Comparison of ENCODE assay signal across 11 cellular contexts in the genomic region with DNA sequence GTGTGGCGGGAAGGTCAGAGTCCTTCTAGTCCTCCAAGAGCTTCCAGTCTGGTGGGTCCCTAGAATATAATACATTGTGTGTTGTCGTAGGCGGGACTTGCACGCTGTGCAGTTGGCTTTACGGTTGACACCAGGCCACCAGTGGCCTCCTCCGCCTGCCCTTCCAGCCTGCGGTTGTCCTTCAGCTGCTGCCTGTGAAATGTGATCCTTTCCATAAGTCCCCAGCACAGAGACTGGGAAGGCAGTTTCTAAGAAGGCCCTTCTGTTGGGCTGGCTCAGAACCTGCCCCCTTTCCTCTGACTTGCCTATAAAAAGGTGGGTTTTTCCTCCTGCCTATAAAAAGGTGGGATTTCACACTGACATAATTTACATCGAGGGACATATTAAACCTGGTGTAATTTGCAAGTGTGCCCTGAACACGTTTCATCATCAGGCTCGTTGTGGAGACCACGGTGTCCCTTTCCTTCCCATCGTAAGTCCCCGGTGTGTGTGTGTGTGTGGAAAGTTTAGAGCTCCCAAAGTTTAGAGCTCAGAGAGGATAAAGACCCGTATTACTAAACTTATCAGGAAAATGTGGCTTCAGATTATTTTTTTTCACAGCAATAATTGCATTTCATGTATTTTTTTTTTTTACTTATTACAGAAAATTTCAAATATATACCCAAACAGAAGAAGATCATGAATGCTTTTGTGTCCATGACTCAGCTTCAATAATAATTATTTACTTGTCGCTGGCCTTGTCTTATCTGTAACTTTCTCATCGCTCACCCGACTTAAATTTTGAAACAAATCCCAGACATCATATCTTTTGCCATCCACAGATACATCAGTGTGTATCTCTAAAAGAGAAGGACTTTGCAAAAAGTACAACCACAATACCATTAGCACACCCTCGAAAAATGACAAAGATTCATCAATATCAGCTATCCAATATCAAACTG. TPM values are rescaled to one million over a fixed set of nuclear protein-coding genes. Genes with fewer than 3 reads are reported as not detected.
A peak's percentile ranks its signal among the peaks of the same experiment; 100 is the strongest.
DNase-seq lines count a peak whose midpoint lies in the region; ATAC-seq, FAIRE-seq and TF ChIP-seq lines count a peak whose summit lies in the region.
"Had no signal": no experiment of that assay in that cellular context is flagged by ENCODE, and none has a peak within 500 bp of the region (broad histone marks: within the 10 kb centered on the region; RNA-seq: fewer than 3 reads in every experiment).

No MANE protein-coding gene starts in this region.

- ATAC-seq in HG02973 (IDR thresholded peaks at IDR 0.05; ENCODE audit: unreplicated experiment) (no peak), HG03159 (IDR thresholded peaks at IDR 0.05; ENCODE audit: unreplicated experiment) (no peak)

- H3K4me3 Mint-ChIP-seq in endodermal cell (no peak overlapping the region), nephron progenitor cell (peak overlapping the region; percentile 46)
- H3K4me3 Mint-ChIP-seq: memory B cell had no signal

- no peaks in the 10 kb centered on the region for H3K9me3 ChIP-seq in endodermal cell (ENCODE audit: control insufficient read depth, low read length)

- peak overlapping the region; percentile 16 for H3K27ac ChIP-seq in endodermal cell (ENCODE audit: low read depth, low read length)

- peaks cover 10% of the 10 kb centered on the region for H3K36me3 ChIP-seq in endodermal cell (ENCODE audit: control insufficient read depth, insufficient read depth, low read length)

- no peak for DNase-seq in GM12891 (ENCODE audit: insufficient read length, low spot score)
- DNase-seq in NCI-H2107 (lab: John Stamatoyannopoulos, UW): peak; percentile 49
- DNase-seq in endodermal cell: no peak
- peak; percentile 49 for DNase-seq in nephron progenitor cell
- no peak for DNase-seq in stimulated activated CD4-positive, alpha-beta T cell treated with anti-CD3 and anti-CD28 coated beads, Interleukin-4, amount 100 ng/mL, for 1 hour
- DNase-seq: anterior cingulate cortex; effector memory CD4-positive, alpha-beta T cell; head of caudate nucleus had no signal

- no peaks in the 10 kb centered on the region for H3K4me1 ChIP-seq in endodermal cell (ENCODE audit: control insufficient read depth, insufficient read depth, low read length)

- H3K9ac ChIP-seq in endodermal cell (ENCODE audit: extremely low read depth, low read length, poor library complexity, severe bottlenecking): no peak overlapping the region

- no peaks in the 10 kb centered on the region for H3K9me3 Mint-ChIP-seq in endodermal cell
- H3K9me3 Mint-ChIP-seq in nephron progenitor cell: no peaks in the 10 kb centered on the region
- H3K9me3 Mint-ChIP-seq: memory B cell had no signal

- WGBS in endodermal cell (ENCODE audit: insufficient coverage in 1 of 2, insufficient read length in 1 of 2), 2 experiments: 85 to 86% methylated on average over 10 to 16 of the region's 18 CpGs

- peak; percentile 28 for FAIRE-seq in GM12891 (lab: Jason Lieb, UNC)

- H3K4me1 Mint-ChIP-seq in endodermal cell (peaks cover 42% of the 10 kb centered on the region), nephron progenitor cell (peaks cover 80% of the 10 kb centered on the region)

- no peak for TF ChIP-seq CTCF in endodermal cell (conservative IDR thresholded peaks at IDR 0.05)
- TF ChIP-seq CTCF in nephron progenitor cell (IDR thresholded peaks at IDR 0.05): no peak

- TF ChIP-seq POLR2A in GM12891 (IDR thresholded peaks at IDR 0.05; ENCODE audit: low read depth, low read length): no peak

- peaks cover 13% of the 10 kb centered on the region for H3K36me3 Mint-ChIP-seq in endodermal cell (ENCODE audit: low read depth)
- H3K36me3 Mint-ChIP-seq in nephron progenitor cell (ENCODE audit: low read depth): peaks cover 14% of the 10 kb centered on the region

- H3K27ac Mint-ChIP-seq in endodermal cell (peak overlapping the region; percentile 69), nephron progenitor cell (peak overlapping the region; percentile 95)
- H3K27ac Mint-ChIP-seq: memory B cell had no signal

- no peaks in the 10 kb centered on the region for H3K27me3 ChIP-seq in endodermal cell (ENCODE audit: control insufficient read depth, insufficient read depth, low read length, poor library complexity, severe bottlenecking)

- no peaks in the 10 kb centered on the region for H3K27me3 Mint-ChIP-seq in endodermal cell (ENCODE audit: insufficient read depth)
- H3K27me3 Mint-ChIP-seq in nephron progenitor cell (ENCODE audit: low read depth, poor library complexity): peaks cover 2% of the 10 kb centered on the region
- H3K27me3 Mint-ChIP-seq: memory B cell had no signal

- H3K4me3 ChIP-seq in endodermal cell (ENCODE audit: low read length): no peak overlapping the region

TF ChIP-seq in GM12891, 5 proteins besides CTCF, POLR2A, EP300 and RAD21:
- no peak for TF ChIP-seq SPI1 (IDR thresholded peaks at IDR 0.05; ENCODE audit: low read depth, low read length)
- no peak for TF ChIP-seq PAX5 (IDR thresholded peaks at IDR 0.05; ENCODE audit: insufficient read depth, low read length, severe bottlenecking)
- no peak for TF ChIP-seq POU2F2 (IDR thresholded peaks at IDR 0.05; ENCODE audit: low read depth, low read length)
- no peak for TF ChIP-seq TAF1 (IDR thresholded peaks at IDR 0.05; ENCODE audit: low read depth, low read length)
- TF ChIP-seq POLR2AphosphoS5 (IDR thresholded peaks at IDR 0.05; ENCODE audit: low read depth, low read length): no peak

RNA-seq across cellular contexts. Expression of a gene that starts 45.1 kb away (rescaled TPM):
- polyA plus RNA-seq in GM12891 (2012; ENCODE audit: low read depth, missing spikeins): 17.8 TPM
- 100 to 1,000 TPM in 1 of 2 donors, 10 to 100 TPM in 1; 85.1 to 108 TPM for total RNA-seq in endodermal cell
- polyA plus RNA-seq in endodermal cell (2013, experiment 1 of 2): 49.5 TPM
- 50.8 TPM for polyA plus RNA-seq in endodermal cell (2013, experiment 2 of 2)

Comparison
In these comparisons a context has a peak if more than half of its experiments do, and no peak if none do; other contexts are left out.
1. DNase-seq: peak in NCI-H2107 (single experiment) and nephron progenitor cell (single experiment); none in GM12891 (single experiment), endodermal cell (single experiment) and stimulated activated CD4-positive, alpha-beta T cell treated with anti-CD3 and anti-CD28 coated beads, Interleukin-4, amount 100 ng/mL, for 1 hour (single experiment).